Comparison of ENCODE assay signal across 8 cellular contexts in genomic region chr1:38527373-38527966, GRCh38.
DNase-seq lines count a peak whose midpoint lies in the region; ATAC-seq, FAIRE-seq and TF ChIP-seq lines count a peak whose summit lies in the region.

No MANE protein-coding gene starts in this region.

- H3K4me3 ChIP-seq in Peyer's patch (no peak overlapping the region), GM12878 (no peak overlapping the region)

- peak overlapping the region; percentile 82 for H2AFZ ChIP-seq in GM12878 (ENCODE audit: control insufficient read depth, low read depth, low read length)

- ATAC-seq in GM18502 (IDR thresholded peaks at IDR 0.05; ENCODE audit: poor library complexity, unreplicated experiment) = peak; percentile 83
- peak; percentile 99 for ATAC-seq in GM12878
- no peak for ATAC-seq in left cardiac atrium

- intact Hi-C loops in GM12878 (cut with micrococcal nuclease; ENCODE audit: unreplicated experiment) = loop anchor here (2.0 kb wide), 1 partner anchor 31 kb away; no protein-coding TSS in a partner anchor
- intact Hi-C loops in left cardiac atrium (cut with DNase I) = no loop called here

- no peaks in the 10 kb centered on the region for H3K36me3 ChIP-seq in Peyer's patch
- H3K36me3 ChIP-seq in GM12878 (ENCODE audit: control insufficient read depth in 2 of 2, insufficient read depth in 2 of 2, low read length in 1 of 2) = no peaks in the 10 kb centered on the region

- POLR2A ChIA-PET in GM12878 (lab: Charles Lee) = interaction anchor here (1.0 to 3.3 kb wide), 4 partner anchors 28 to 498 kb away, joined by 3 to 16 read pairs (median 6); no protein-coding TSS in a partner anchor

- H3K4me1 ChIP-seq in Peyer's patch = no peaks in the 10 kb centered on the region
- H3K4me1 ChIP-seq in GM12878 (ENCODE audit: control insufficient read depth, insufficient read depth, low read length) = peaks cover 13% of the 10 kb centered on the region

- H3K9ac ChIP-seq in GM12878 (ENCODE audit: control insufficient read depth, insufficient read depth, low read length) = 0 out of 2 replicates have a peak overlapping the region, but pooled peaks have one; percentile 13

- H3K79me2 ChIP-seq in GM12878 (ENCODE audit: control insufficient read depth, insufficient read depth, low read length) = no peaks in the 10 kb centered on the region

- H3K27me3 ChIP-seq in Peyer's patch = no peaks in the 10 kb centered on the region
- no peaks in the 10 kb centered on the region for H3K27me3 ChIP-seq in GM12878 (replicated peaks in 1 of 2; ENCODE audit: control insufficient read depth in 2 of 2, insufficient read depth in 2 of 2, low read length in 1 of 2)

- DNase-seq in HCEC 1CT (peak; percentile 6), Peyer's patch (peak in 2 of 3 donors; percentile 79), GM12878 (ENCODE audit: low read depth, low spot score) (peak; percentile 83), NCI-H1417 (lab: John Stamatoyannopoulos, UW) (no peak), left cardiac atrium (no peak), kidney tubule cell (ENCODE audit: low spot score) (no peak)
- DNase-seq in stimulated activated CD8-positive, alpha-beta memory T cell treated with anti-CD3 and anti-CD28 coated beads, Interleukin-15, amount 100 ng/mL, for 4 hours (ENCODE audit: low read depth in 2 of 2) = peak; percentile 13 to 44

- CTCF ChIA-PET in GM12878 (lab: Yijun Ruan, JAX) = interaction anchor here (0.6 to 2.0 kb wide), 11 partner anchors 12 to 485 kb away, joined by 3 to 7 read pairs (median 4); no protein-coding TSS in a partner anchor

- TF ChIP-seq RAD21 in GM12878 (IDR thresholded peaks at IDR 0.05; ENCODE audit: insufficient read depth, low read depth, low read length) = no peak

- SMC1A ChIA-PET in GM12878 (lab: Charles Lee; ENCODE audit: uncharacterized antibody, unreplicated experiment) = interaction anchor here (0.7 to 2.5 kb wide), 19 partner anchors 9 to 499 kb away, joined by 3 to 28 read pairs (median 4); no protein-coding TSS in a partner anchor

- no peak; a peak in 1 of 4 replicates for TF ChIP-seq EP300 in GM12878 (IDR thresholded peaks at IDR 0.05; ENCODE audit: borderline replicate concordance in 1 of 2, control insufficient read depth in 1 of 2, low read depth in 2 of 2, low read length in 2 of 2)

- no TSS peak for BruUV-seq in GM12878 (replicated peaks; lab: Mats Ljungman, UMichigan)

- H3K4me2 ChIP-seq in GM12878 (ENCODE audit: control insufficient read depth, insufficient read depth) = peak overlapping the region; percentile 93

- no peak overlapping the region for H3K27ac ChIP-seq in Peyer's patch
- H3K27ac ChIP-seq in GM12878 (ENCODE audit: control insufficient read depth, insufficient read depth) = peak overlapping the region; percentile 57

- in situ Hi-C loops in GM12878 (cut with MboI) = no loop called here

- RAD21 ChIA-PET in GM12878 (lab: Charles Lee; ENCODE audit: unreplicated experiment) = interaction anchor here (0.7 to 2.3 kb wide), 13 partner anchors 10 to 501 kb away, joined by 3 to 14 read pairs (median 4); partner anchors contain the start of gene POU3F1

- H4K20me1 ChIP-seq in GM12878 (ENCODE audit: control insufficient read depth, insufficient read depth) = no peaks in the 10 kb centered on the region

- peak; percentile 75 for FAIRE-seq in GM12878 (lab: Jason Lieb, UNC)

- TF ChIP-seq POLR2A in Peyer's patch (IDR thresholded peaks at IDR 0.05) (no peak), GM12878 (IDR thresholded peaks at IDR 0.05; ENCODE audit: low read depth, low read length) (no peak)

- 20% methylated on average over 6 of the region's 6 CpGs for WGBS in GM12878 (ENCODE audit: insufficient coverage, insufficient replicate concordance, low lambda C conversion rate, missing lambda C conversion rate)

- TF ChIP-seq CTCF in Peyer's patch (IDR thresholded peaks at IDR 0.05) = peak in 1 of 6 experiments; percentile 21
- peak in 1 of 3 experiments; percentile 21; a peak in 1 of 6 replicates for TF ChIP-seq CTCF in GM12878 (IDR thresholded peaks at IDR 0.05 in 2 of 3, conservative IDR thresholded peaks at IDR 0.05 in 1 of 3; ENCODE audit: control insufficient read depth in 2 of 3, extremely low read depth in 1 of 3, insufficient read depth in 1 of 3, low read depth in 3 of 3, low read length in 3 of 3)

- no peaks in the 10 kb centered on the region for H3K9me3 ChIP-seq in Peyer's patch
- H3K9me3 ChIP-seq in GM12878 (replicated peaks; ENCODE audit: control insufficient read depth, insufficient read depth, low read length) = peaks cover 4% of the 10 kb centered on the region; the same call in 1 of the 3 replicates

TF ChIP-seq in GM12878, 131 proteins besides CTCF, POLR2A, EP300 and RAD21 (continues in another document):
- TF ChIP-seq ATF2 (IDR thresholded peaks at IDR 0.05; ENCODE audit: low read length) (peak; percentile 26; the same call in 1 of the 2 replicates), KAT2A (conservative IDR thresholded peaks at IDR 0.05; ENCODE audit: control insufficient read depth, low read depth, low read length) (no peak), CREB1 (IDR thresholded peaks at IDR 0.05; ENCODE audit: low read depth) (peak; percentile 79), EED (IDR thresholded peaks at IDR 0.05; ENCODE audit: low read depth) (peak; percentile 42; the same call in 1 of the 2 replicates), NR2C2 (IDR thresholded peaks at IDR 0.05; ENCODE audit: borderline replicate concordance, control insufficient read depth, insufficient read length, low read depth) (no peak), IRF4 (IDR thresholded peaks at IDR 0.05; ENCODE audit: low read depth, low read length) (0 out of 2 replicates have a peak, but pooled peaks have one; percentile 37), EGR1 (IDR thresholded peaks at IDR 0.05; ENCODE audit: borderline replicate concordance in 1 of 2, low read depth in 2 of 2, low read length in 2 of 2) (no peak), IRF3 (IDR thresholded peaks at IDR 0.05) (no peak), RELB (IDR thresholded peaks at IDR 0.05; ENCODE audit: low read depth) (peak; percentile 61; the same call in 1 of the 2 replicates), ZSCAN29 (IDR thresholded peaks at IDR 0.05) (no peak), MTA2 (IDR thresholded peaks at IDR 0.05; ENCODE audit: low read depth) (peak; percentile 37; the same call in 1 of the 2 replicates), PBX3 (IDR thresholded peaks at IDR 0.05; ENCODE audit: insufficient replicate concordance, low read depth, low read length) (no peak), CBX5 (IDR thresholded peaks at IDR 0.05; ENCODE audit: low read depth) (peak; percentile 26; the same call in 1 of the 2 replicates), TCF3 (IDR thresholded peaks at IDR 0.05; ENCODE audit: borderline replicate concordance, insufficient read depth, low read depth, low read length) (0 out of 2 replicates have a peak, but pooled peaks have one; percentile 35), RAD51 (IDR thresholded peaks at IDR 0.05) (peak; percentile 59), MEF2A (IDR thresholded peaks at IDR 0.05; ENCODE audit: insufficient read depth, low read depth, low read length) (0 out of 2 replicates have a peak, but pooled peaks have one; percentile 24), TAF1 (IDR thresholded peaks at IDR 0.05; ENCODE audit: borderline replicate concordance, low read depth, low read length) (0 out of 2 replicates have a peak, but pooled peaks have one; percentile 8), IKZF1 (conservative IDR thresholded peaks at IDR 0.05) (peak; percentile 60; the same call in 1 of the 2 replicates), BHLHE40 (IDR thresholded peaks at IDR 0.05; ENCODE audit: borderline replicate concordance in 1 of 2, low read depth in 2 of 2, low read length in 1 of 2) (peak; percentile 48 to 70; a peak in 2 of 4 replicates)

Comparison
In these comparisons a context has a peak if more than half of its experiments do, and no peak if none do; other contexts are left out.
1. ATAC-seq: peak in GM18502 (single experiment) and GM12878 (single experiment); none in left cardiac atrium (0 of 2).
2. DNase-seq: peak in HCEC 1CT (single experiment), Peyer's patch (2 of 3), GM12878 (single experiment) and stimulated activated CD8-positive, alpha-beta memory T cell treated with anti-CD3 and anti-CD28 coated beads, Interleukin-15, amount 100 ng/mL, for 4 hours (2 of 2); none in NCI-H1417 (0 of 3), left cardiac atrium (single experiment) and kidney tubule cell (single experiment).